8 cellular contexts compared by ENCODE assay signal in the genomic region with DNA sequence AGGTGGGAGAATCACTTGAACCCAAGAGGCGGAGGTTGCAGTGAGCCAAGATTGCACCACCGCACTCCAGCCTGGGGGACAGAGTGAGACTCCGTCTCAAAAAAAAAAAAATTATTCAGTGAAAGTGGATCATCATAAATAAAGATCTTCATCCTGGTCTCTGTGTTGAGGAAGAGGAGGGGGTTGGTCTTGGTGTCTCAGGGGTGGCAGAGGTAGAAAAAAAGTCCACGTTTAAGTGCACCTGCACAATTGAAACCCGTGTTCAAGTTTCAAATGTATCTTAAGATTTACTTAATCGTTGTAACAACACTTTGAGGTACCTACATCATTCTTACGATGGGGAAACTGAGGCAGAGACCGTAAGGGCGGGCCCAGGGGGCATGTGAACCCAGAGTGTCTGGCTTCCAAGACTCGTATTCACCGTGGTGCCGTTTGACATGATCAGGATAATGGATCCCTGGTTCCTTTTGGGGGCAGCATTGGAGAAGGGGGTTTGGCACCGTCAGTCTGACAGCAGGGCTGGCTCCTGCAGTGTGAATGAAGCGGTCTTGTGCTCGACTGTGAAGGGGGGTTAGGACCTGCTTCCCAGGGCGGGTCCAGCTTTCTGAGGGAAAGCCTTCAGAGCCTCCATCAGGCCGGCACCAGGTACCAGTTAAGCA. TPM values are rescaled to one million over a fixed set of nuclear protein-coding genes. Genes with fewer than 3 reads are reported as not detected.
DNase-seq lines count a peak whose midpoint lies in the region; ATAC-seq and TF ChIP-seq lines count a peak whose summit lies in the region.

No MANE protein-coding gene starts in this region.

- H3K36me3 ChIP-seq in subcutaneous abdominal adipose tissue (ENCODE audit: control insufficient read depth in 5 of 5, insufficient read depth in 5 of 5, low read length in 5 of 5): peaks cover 0 to 30% (median 10%) of the 10 kb centered on the region in 5 donors

- peaks cover 8 to 49% (median 41%) of the 10 kb centered on the region in 5 donors for H3K4me1 ChIP-seq in subcutaneous abdominal adipose tissue (ENCODE audit: control insufficient read depth in 5 of 5, insufficient read depth in 5 of 5, low read length in 5 of 5)

- H3K4me1 Mint-ChIP-seq in activated T-helper 17 cell treated with anti-CD3 and anti-CD28 coated beads, Interleukin-2, amount 50 U/mL, for 72 hours: peaks cover 17% of the 10 kb centered on the region

- no peak for TF ChIP-seq CTCF in GM12865 (IDR thresholded peaks at IDR 0.05; ENCODE audit: insufficient read depth, low read depth, low read length, missing control alignments)

- peak overlapping the region; percentile 98 for H3K27ac ChIP-seq in subcutaneous abdominal adipose tissue (ENCODE audit: low read depth, low read length)

- no peaks in the 10 kb centered on the region for H3K27me3 ChIP-seq in subcutaneous abdominal adipose tissue (ENCODE audit: control insufficient read depth in 5 of 5, insufficient read depth in 4 of 5, low read length in 5 of 5)

- no peaks in the 10 kb centered on the region for H3K9me3 ChIP-seq in subcutaneous abdominal adipose tissue (ENCODE audit: control insufficient read depth in 5 of 5, low read length in 5 of 5)

- DNase-seq in GM12865 (ENCODE audit: low read depth): no peak
- no peak for DNase-seq in medulla oblongata (ENCODE audit: extremely low spot score)

- H3K9me3 Mint-ChIP-seq in activated T-helper 17 cell treated with anti-CD3 and anti-CD28 coated beads, Interleukin-2, amount 50 U/mL, for 72 hours: no peaks in the 10 kb centered on the region

- H3K27me3 Mint-ChIP-seq in activated T-helper 17 cell treated with anti-CD3 and anti-CD28 coated beads, Interleukin-2, amount 50 U/mL, for 72 hours: no peaks in the 10 kb centered on the region

- H3K4me3 ChIP-seq in GM12865 (ENCODE audit: low read depth, low read length) (peak overlapping the region; percentile 71), iPS-11a (ENCODE audit: low read depth, low read length) (peak overlapping the region; percentile 17), subcutaneous abdominal adipose tissue (ENCODE audit: low read depth in 1 of 5, low read length in 5 of 5) (peak overlapping the region; percentile 61 to 77 (median 70))

- H3K36me3 Mint-ChIP-seq in activated T-helper 17 cell treated with anti-CD3 and anti-CD28 coated beads, Interleukin-2, amount 50 U/mL, for 72 hours (ENCODE audit: low read depth): peaks cover 31% of the 10 kb centered on the region

- H3K27ac Mint-ChIP-seq in activated T-helper 17 cell treated with anti-CD3 and anti-CD28 coated beads, Interleukin-2, amount 50 U/mL, for 72 hours: peak overlapping the region; percentile 81

- ATAC-seq in HG03432 (IDR thresholded peaks at IDR 0.05; ENCODE audit: unreplicated experiment): peak; percentile 1
- ATAC-seq in activated T-helper 17 cell treated with anti-CD3 and anti-CD28 coated beads, Interleukin-2, amount 50 U/mL, for 72 hours (replicated peaks): no peak
- ATAC-seq in HG03095 (IDR thresholded peaks at IDR 0.05; ENCODE audit: unreplicated experiment): no peak
- ATAC-seq in HG03097 (IDR thresholded peaks at IDR 0.05; ENCODE audit: low FRiP score, unreplicated experiment): no peak

- peak overlapping the region; percentile 96 for H3K4me3 Mint-ChIP-seq in activated T-helper 17 cell treated with anti-CD3 and anti-CD28 coated beads, Interleukin-2, amount 50 U/mL, for 72 hours

- peak overlapping the region; percentile 53 to 85 (median 76) for H3K9ac ChIP-seq in subcutaneous abdominal adipose tissue (ENCODE audit: low read length in 5 of 5)

RNA-seq across cellular contexts. Expression of a gene that starts 32.9 kb away (rescaled TPM):
- 1 to 10 TPM; 2.9 to 5.3 TPM for total RNA-seq in activated T-helper 17 cell treated with anti-CD3 and anti-CD28 coated beads, Interleukin-2, amount 50 U/mL, for 72 hours

RNA-seq across cellular contexts. Expression of a gene that starts 57.9 kb away (rescaled TPM):
- 100 to 1,000 TPM; 129 to 164 TPM for total RNA-seq in activated T-helper 17 cell treated with anti-CD3 and anti-CD28 coated beads, Interleukin-2, amount 50 U/mL, for 72 hours

Comparison
In these comparisons a context has a peak if more than half of its experiments do, and no peak if none do; other contexts are left out.
1. H3K4me3 ChIP-seq: peak in every context shown above with its lines; median percentile 71 in GM12865; 70 in subcutaneous abdominal adipose tissue; 17 in iPS-11a.